In the genomic region with DNA sequence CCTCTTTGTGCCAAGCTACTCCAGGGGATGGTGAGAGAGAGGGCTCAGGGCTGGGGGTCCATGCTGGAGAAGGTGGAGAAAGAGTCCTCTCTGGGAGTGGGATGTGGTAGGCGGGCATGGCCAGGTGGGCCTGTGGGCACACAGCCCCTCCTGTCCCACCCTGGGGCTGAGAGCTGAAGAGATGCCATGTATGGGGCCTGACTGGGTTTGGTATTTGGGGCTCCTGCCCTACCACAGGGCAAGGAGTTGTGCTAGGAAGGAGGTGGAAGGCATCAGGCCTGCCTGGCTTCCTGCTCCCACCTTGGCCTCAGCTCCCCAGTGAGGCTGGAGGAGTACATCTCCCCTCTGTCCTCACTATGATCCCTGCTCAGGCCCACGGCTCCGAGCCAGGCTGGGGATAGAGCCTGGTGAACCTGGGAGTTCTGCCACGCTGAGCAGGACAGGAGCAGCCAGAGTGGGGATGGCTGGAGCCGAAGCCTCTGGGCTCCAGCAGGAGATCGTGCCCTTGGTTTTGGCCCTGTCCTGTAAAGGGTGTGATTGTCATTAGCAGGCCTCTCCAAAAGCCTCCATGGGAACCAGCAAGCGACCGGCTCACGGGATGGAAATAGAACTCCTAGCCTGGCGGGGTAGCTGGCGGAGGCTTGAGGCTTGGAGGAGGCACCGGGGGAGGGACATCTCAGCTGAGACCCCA, we compare ENCODE assay signal across 19 cellular contexts.
"Had no signal": no experiment of that assay in that cellular context is flagged by ENCODE, and none has a peak within 500 bp of the region (broad histone marks: within the 10 kb centered on the region; RNA-seq: fewer than 3 reads in every experiment).

No MANE protein-coding gene starts in this region.

- H3K4me1 ChIP-seq: transverse colon had no signal

- ATAC-seq: activated CD4-positive, alpha-beta T cell treated with anti-CD3 and anti-CD28 coated beads for 36 hours; mucosa of descending colon had no signal

- H3K27ac ChIP-seq: epithelial cell of prostate, ovary, transverse colon had no signal

- H3K9me3 Mint-ChIP-seq: activated CD4-positive, alpha-beta memory T cell treated with anti-CD3 and anti-CD28 coated beads, Interleukin-2, amount 10 ng/mL, durations not matched to agents 7 days and 5 days; activated naive CD4-positive, alpha-beta T cell treated with anti-CD3 and anti-CD28 coated beads for 36 hours; activated T-cell treated with anti-CD3 and anti-CD28 coated beads, Interleukin-2, amount 50 U/mL, for 24 hours; brain; naive B cell; neural crest cell had no signal

- DNase-seq: activated CD4-positive, alpha-beta memory T cell treated with anti-CD3 and anti-CD28 coated beads, Interleukin-2, amount 10 ng/mL, durations not matched to agents 7 days and 5 days; activated CD4-positive, alpha-beta T cell treated with anti-CD3 and anti-CD28 coated beads for 36 hours; activated naive CD4-positive, alpha-beta T cell treated with anti-CD3 and anti-CD28 coated beads for 36 hours; activated T-cell treated with anti-CD3 and anti-CD28 coated beads, Interleukin-2, amount 50 U/mL, for 24 hours; foreskin fibroblast; kidney glomerular epithelial cell; mesenchymal stem cell; mucosa of descending colon; naive B cell; ovary; stimulated activated CD4-positive, alpha-beta T cell treated with anti-CD3 and anti-CD28 coated beads, Interleukin-12 subunit alpha, Interleukin-12 subunit beta, amount 100 ng/mL, for 4 hours; stimulated activated CD4-positive, alpha-beta T cell treated with anti-CD3 and anti-CD28 coated beads, Interleukin-1b, Interleukin-23, amount 100 ng/mL, for 48 hours; stimulated activated naive CD4-positive, alpha-beta T cell treated with Interleukin-2 at 50 U/mL for 16 hours; T-helper 2 cell; transverse colon had no signal

- H3K4me3 ChIP-seq: dorsolateral prefrontal cortex, mucosa of descending colon, ovary, transverse colon had no signal

- H3K27me3 ChIP-seq: ovary, transverse colon had no signal

- H3K36me3 Mint-ChIP-seq: naive B cell had no signal

- H3K4me1 Mint-ChIP-seq: activated CD4-positive, alpha-beta memory T cell treated with anti-CD3 and anti-CD28 coated beads, Interleukin-2, amount 10 ng/mL, durations not matched to agents 7 days and 5 days; activated CD4-positive, alpha-beta T cell treated with anti-CD3 and anti-CD28 coated beads for 36 hours; brain; naive B cell; neural crest cell had no signal

- H3K4me3 Mint-ChIP-seq: activated CD4-positive, alpha-beta memory T cell treated with anti-CD3 and anti-CD28 coated beads, Interleukin-2, amount 10 ng/mL, durations not matched to agents 7 days and 5 days; activated CD4-positive, alpha-beta T cell treated with anti-CD3 and anti-CD28 coated beads for 36 hours; activated naive CD4-positive, alpha-beta T cell treated with anti-CD3 and anti-CD28 coated beads for 36 hours; activated T-cell treated with anti-CD3 and anti-CD28 coated beads, Interleukin-2, amount 50 U/mL, for 24 hours; brain; naive B cell; neural crest cell had no signal

- H3K9me3 ChIP-seq: mucosa of descending colon, ovary, transverse colon had no signal

- H3K36me3 ChIP-seq: ovary, transverse colon had no signal

- H3K27ac Mint-ChIP-seq: activated CD4-positive, alpha-beta memory T cell treated with anti-CD3 and anti-CD28 coated beads, Interleukin-2, amount 10 ng/mL, durations not matched to agents 7 days and 5 days; activated CD4-positive, alpha-beta T cell treated with anti-CD3 and anti-CD28 coated beads for 36 hours; activated naive CD4-positive, alpha-beta T cell treated with anti-CD3 and anti-CD28 coated beads for 36 hours; activated T-cell treated with anti-CD3 and anti-CD28 coated beads, Interleukin-2, amount 50 U/mL, for 24 hours; brain had no signal

- H3K27me3 Mint-ChIP-seq: activated CD4-positive, alpha-beta memory T cell treated with anti-CD3 and anti-CD28 coated beads, Interleukin-2, amount 10 ng/mL, durations not matched to agents 7 days and 5 days; activated CD4-positive, alpha-beta T cell treated with anti-CD3 and anti-CD28 coated beads for 36 hours; activated T-cell treated with anti-CD3 and anti-CD28 coated beads, Interleukin-2, amount 50 U/mL, for 24 hours had no signal
